Comparison of ENCODE assay signal across 1 cellular context in the genomic region with DNA sequence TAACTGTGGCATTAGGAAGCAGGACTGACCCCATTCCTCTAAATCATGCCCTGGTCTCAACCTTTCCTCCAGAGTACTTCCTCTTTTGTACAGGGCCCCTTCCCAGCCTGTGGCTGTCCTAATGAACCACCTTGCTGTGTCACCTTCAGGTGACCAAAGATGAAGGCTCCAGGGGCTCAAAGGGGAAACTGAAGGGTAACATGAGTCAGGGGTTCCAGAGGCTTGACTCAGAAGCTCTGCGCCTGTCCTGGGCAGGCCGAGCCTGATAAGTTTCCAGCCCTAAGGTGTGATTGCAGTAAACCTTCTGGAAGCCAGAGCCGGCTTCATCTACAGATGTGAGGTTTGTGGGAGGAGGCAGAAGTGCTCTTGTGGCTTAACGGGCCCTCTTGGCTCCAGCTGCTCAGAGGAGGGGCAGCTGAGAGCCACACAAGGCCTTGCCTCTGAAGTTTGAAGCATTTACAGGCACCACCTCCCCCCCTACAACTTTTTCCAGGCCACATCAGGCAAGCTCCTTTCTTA.
TF ChIP-seq lines count a peak whose summit lies in the region.

No MANE protein-coding gene starts in this region.

TF ChIP-seq in K562, 482 proteins besides CTCF, POLR2A, EP300 and RAD21 (continued from another document and continues in another):
- TF ChIP-seq CTCFL (IDR thresholded peaks at IDR 0.05; ENCODE audit: borderline replicate concordance, insufficient read depth, low read depth, low read length, poor library complexity, severe bottlenecking) (no peak), ZNF274 (IDR thresholded peaks at IDR 0.05; ENCODE audit: borderline replicate concordance, low read depth, low read length) (no peak), ZC3H4 (CRISPR knock-in tag; IDR thresholded peaks at IDR 0.05; ENCODE audit: borderline replicate concordance) (no peak), ZNF75A (CRISPR knock-in tag; IDR thresholded peaks at IDR 0.05) (no peak), ILK (tag; IDR thresholded peaks at IDR 0.05; ENCODE audit: borderline replicate concordance, low read depth) (no peak), HNRNPK (IDR thresholded peaks at IDR 0.05; ENCODE audit: low read depth, low read length, poor library complexity, severe bottlenecking) (no peak), TCFL5 (CRISPR knock-in tag; conservative IDR thresholded peaks at IDR 0.05) (no peak), NRF1 (conservative IDR thresholded peaks at IDR 0.05 in 1 of 2, IDR thresholded peaks at IDR 0.05 in 1 of 2) (peak; percentile 75 to 81), PML (IDR thresholded peaks at IDR 0.05; ENCODE audit: low read length) (no peak), POLR2B (IDR thresholded peaks at IDR 0.05; ENCODE audit: low read depth, partially characterized antibody) (no peak), CHD2 (IDR thresholded peaks at IDR 0.05; ENCODE audit: low read depth, low read length) (no peak), HDAC1 (IDR thresholded peaks at IDR 0.05) (peak in 1 of 2 experiments; percentile 66; a peak in 1 of 4 replicates), HDAC3 (IDR thresholded peaks at IDR 0.05; ENCODE audit: borderline replicate concordance, partially characterized antibody) (no peak), ZNF707 (CRISPR knock-in tag; conservative IDR thresholded peaks at IDR 0.05) (no peak), ZNF384 (IDR thresholded peaks at IDR 0.05; ENCODE audit: low read depth, low read length) (no peak), KLF1 (tag; IDR thresholded peaks at IDR 0.05) (no peak), KLF6 (CRISPR knock-in tag; IDR thresholded peaks at IDR 0.05; ENCODE audit: borderline replicate concordance) (peak; percentile 77), L3MBTL2 (IDR thresholded peaks at IDR 0.05) (peak; percentile 74), PYGO2 (tag; IDR thresholded peaks at IDR 0.05) (no peak), ESRRA (IDR thresholded peaks at IDR 0.05; ENCODE audit: borderline replicate concordance, low read depth) (peak; percentile 96), STAG1 (CRISPR knock-in tag; IDR thresholded peaks at IDR 0.05; ENCODE audit: borderline replicate concordance) (no peak), NFE2L1 (tag; IDR thresholded peaks at IDR 0.05; ENCODE audit: borderline replicate concordance, low read depth) (no peak), ZNF79 (CRISPR knock-in tag; IDR thresholded peaks at IDR 0.05; ENCODE audit: low read depth) (no peak), MAX (CRISPR knock-in tag; IDR thresholded peaks at IDR 0.05) (no peak), NR2C1 (IDR thresholded peaks at IDR 0.05) (no peak), NR2C1 (tag; IDR thresholded peaks at IDR 0.05) (peak; percentile 71), MED1 (CRISPR knock-in tag; IDR thresholded peaks at IDR 0.05; ENCODE audit: borderline replicate concordance) (no peak), ZNF766 (CRISPR knock-in tag; conservative IDR thresholded peaks at IDR 0.05) (peak; percentile 98), HDAC2 (IDR thresholded peaks at IDR 0.05) (peak; percentile 65; the same call in 1 of the 2 replicates), TEAD1 (CRISPR knock-in tag; IDR thresholded peaks at IDR 0.05) (no peak; a peak in 2 of 4 replicates), SIN3A (IDR thresholded peaks at IDR 0.05; ENCODE audit: borderline replicate concordance in 2 of 2, control insufficient read depth in 1 of 2, low read depth in 2 of 2, low read length in 2 of 2) (no peak), ZBTB9 (CRISPR knock-in tag; IDR thresholded peaks at IDR 0.05) (0 out of 2 replicates have a peak, but pooled peaks have one; percentile 35), SMARCE1 (IDR thresholded peaks at IDR 0.05) (peak; percentile 82; the same call in 1 of the 2 replicates), POLR2AphosphoS5 (IDR thresholded peaks at IDR 0.05; ENCODE audit: control insufficient read depth, insufficient read depth, low read depth, low read length) (peak; percentile 76), SRSF3 (IDR thresholded peaks at IDR 0.05; ENCODE audit: insufficient read depth, low read length) (no peak), ZBTB7A (IDR thresholded peaks at IDR 0.05; ENCODE audit: borderline replicate concordance, control insufficient read depth, low read depth, low read length) (peak; percentile 65; the same call in 1 of the 2 replicates), ZNF143 (CRISPR knock-in tag; IDR thresholded peaks at IDR 0.05) (no peak), TRIM24 (IDR thresholded peaks at IDR 0.05) (peak; percentile 18 to 41; a peak in 1 of 4 replicates), SUPT5H (IDR thresholded peaks at IDR 0.05) (no peak), XRCC5 (IDR thresholded peaks at IDR 0.05; ENCODE audit: low read depth, low read length) (no peak), POLR2G (IDR thresholded peaks at IDR 0.05; ENCODE audit: low read depth, low read length) (no peak), DMBX1 (CRISPR knock-in tag; IDR thresholded peaks at IDR 0.05; ENCODE audit: borderline replicate concordance) (peak; percentile 86; the same call in 1 of the 2 replicates), ZNF263 (CRISPR knock-in tag; IDR thresholded peaks at IDR 0.05; ENCODE audit: borderline replicate concordance) (peak; percentile 67; the same call in 1 of the 2 replicates), BMI1 (IDR thresholded peaks at IDR 0.05; ENCODE audit: low read length) (no peak), KAT8 (IDR thresholded peaks at IDR 0.05; ENCODE audit: low read depth) (no peak), BRD9 (IDR thresholded peaks at IDR 0.05; ENCODE audit: low read depth, partially characterized antibody) (no peak), ZNF134 (CRISPR knock-in tag; conservative IDR thresholded peaks at IDR 0.05) (no peak), ZNF146 (CRISPR knock-in tag; IDR thresholded peaks at IDR 0.05; ENCODE audit: unreplicated experiment) (no peak), JUND (IDR thresholded peaks at IDR 0.05; ENCODE audit: borderline replicate concordance, low read depth, low read length) (peak; percentile 79), JUND (tag; IDR thresholded peaks at IDR 0.05; ENCODE audit: borderline replicate concordance, low read depth, low read length) (peak; percentile 69; the same call in 2 of the 3 replicates), RB1 (IDR thresholded peaks at IDR 0.05; ENCODE audit: low read depth) (peak; percentile 8; the same call in 1 of the 2 replicates), ZNF436 (CRISPR knock-in tag; IDR thresholded peaks at IDR 0.05) (no peak), SMAD3 (CRISPR knock-in tag; conservative IDR thresholded peaks at IDR 0.05) (0 out of 2 replicates have a peak, but pooled peaks have one; percentile 24), EWSR1 (IDR thresholded peaks at IDR 0.05; ENCODE audit: borderline replicate concordance, low read depth, partially characterized antibody) (no peak), SLC30A9 (CRISPR knock-in tag; IDR thresholded peaks at IDR 0.05) (no peak), FOXK2 (conservative IDR thresholded peaks at IDR 0.05 in 1 of 2, IDR thresholded peaks at IDR 0.05 in 1 of 2; ENCODE audit: low read depth in 2 of 2) (no peak), MYNN (IDR thresholded peaks at IDR 0.05) (peak; percentile 13; the same call in 1 of the 2 replicates), MYNN (CRISPR knock-in tag; IDR thresholded peaks at IDR 0.05) (no peak), POU5F1 (IDR thresholded peaks at IDR 0.05; ENCODE audit: borderline replicate concordance, low read depth, low read length, partially characterized antibody) (no peak), BRD4 (IDR thresholded peaks at IDR 0.05) (no peak), SIRT6 (IDR thresholded peaks at IDR 0.05; ENCODE audit: low read depth, low read length) (no peak), ZNF124 (CRISPR knock-in tag; IDR thresholded peaks at IDR 0.05) (no peak), ZBTB33 (CRISPR knock-in tag; IDR thresholded peaks at IDR 0.05) (no peak), ZKSCAN3 (CRISPR knock-in tag; IDR thresholded peaks at IDR 0.05) (no peak), GABPA (tag; conservative IDR thresholded peaks at IDR 0.05; ENCODE audit: low read depth) (no peak), HES1 (IDR thresholded peaks at IDR 0.05; ENCODE audit: low read depth) (peak; percentile 49; the same call in 1 of the 2 replicates), ZNF717 (CRISPR knock-in tag; IDR thresholded peaks at IDR 0.05) (no peak), TSC22D4 (tag; IDR thresholded peaks at IDR 0.05) (no peak), NCOA4 (IDR thresholded peaks at IDR 0.05; ENCODE audit: partially characterized antibody) (no peak), NR4A1 (CRISPR knock-in tag; IDR thresholded peaks at IDR 0.05) (no peak), NR4A1 (tag; IDR thresholded peaks at IDR 0.05) (peak; percentile 76), JUN (IDR thresholded peaks at IDR 0.05; ENCODE audit: borderline replicate concordance, low read depth, low read length) (peak; percentile 63), JUN (CRISPR knock-in tag; IDR thresholded peaks at IDR 0.05; ENCODE audit: borderline replicate concordance) (no peak), GABPB2 (CRISPR knock-in tag; conservative IDR thresholded peaks at IDR 0.05) (no peak), ZC3H11A (IDR thresholded peaks at IDR 0.05; ENCODE audit: low read depth, low read length) (no peak)
- TF ChIP-seq, protein P1, sequence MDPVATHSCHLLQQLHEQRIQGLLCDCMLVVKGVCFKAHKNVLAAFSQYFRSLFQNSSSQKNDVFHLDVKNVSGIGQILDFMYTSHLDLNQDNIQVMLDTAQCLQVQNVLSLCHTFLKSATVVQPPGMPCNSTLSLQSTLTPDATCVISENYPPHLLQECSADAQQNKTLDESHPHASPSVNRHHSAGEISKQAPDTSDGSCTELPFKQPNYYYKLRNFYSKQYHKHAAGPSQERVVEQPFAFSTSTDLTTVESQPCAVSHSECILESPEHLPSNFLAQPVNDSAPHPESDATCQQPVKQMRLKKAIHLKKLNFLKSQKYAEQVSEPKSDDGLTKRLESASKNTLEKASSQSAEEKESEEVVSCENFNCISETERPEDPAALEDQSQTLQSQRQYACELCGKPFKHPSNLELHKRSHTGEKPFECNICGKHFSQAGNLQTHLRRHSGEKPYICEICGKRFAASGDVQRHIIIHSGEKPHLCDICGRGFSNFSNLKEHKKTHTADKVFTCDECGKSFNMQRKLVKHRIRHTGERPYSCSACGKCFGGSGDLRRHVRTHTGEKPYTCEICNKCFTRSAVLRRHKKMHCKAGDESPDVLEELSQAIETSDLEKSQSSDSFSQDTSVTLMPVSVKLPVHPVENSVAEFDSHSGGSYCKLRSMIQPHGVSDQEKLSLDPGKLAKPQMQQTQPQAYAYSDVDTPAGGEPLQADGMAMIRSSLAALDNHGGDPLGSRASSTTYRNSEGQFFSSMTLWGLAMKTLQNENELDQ (CRISPR knock-in tag; IDR thresholded peaks at IDR 0.05; ENCODE audit: borderline replicate concordance), result no peak
- TF ChIP-seq, protein P2, sequence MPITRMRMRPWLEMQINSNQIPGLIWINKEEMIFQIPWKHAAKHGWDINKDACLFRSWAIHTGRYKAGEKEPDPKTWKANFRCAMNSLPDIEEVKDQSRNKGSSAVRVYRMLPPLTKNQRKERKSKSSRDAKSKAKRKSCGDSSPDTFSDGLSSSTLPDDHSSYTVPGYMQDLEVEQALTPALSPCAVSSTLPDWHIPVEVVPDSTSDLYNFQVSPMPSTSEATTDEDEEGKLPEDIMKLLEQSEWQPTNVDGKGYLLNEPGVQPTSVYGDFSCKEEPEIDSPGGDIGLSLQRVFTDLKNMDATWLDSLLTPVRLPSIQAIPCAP (CRISPR knock-in tag; IDR thresholded peaks at IDR 0.05; ENCODE audit: borderline replicate concordance), result no peak
- TF ChIP-seq, protein P3, sequence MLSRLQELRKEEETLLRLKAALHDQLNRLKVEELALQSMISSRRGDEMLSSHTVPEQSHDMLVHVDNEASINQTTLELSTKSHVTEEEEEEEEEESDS (CRISPR knock-in tag; IDR thresholded peaks at IDR 0.05), result no peak
